12 cellular contexts compared by ENCODE assay signal in the genomic region with DNA sequence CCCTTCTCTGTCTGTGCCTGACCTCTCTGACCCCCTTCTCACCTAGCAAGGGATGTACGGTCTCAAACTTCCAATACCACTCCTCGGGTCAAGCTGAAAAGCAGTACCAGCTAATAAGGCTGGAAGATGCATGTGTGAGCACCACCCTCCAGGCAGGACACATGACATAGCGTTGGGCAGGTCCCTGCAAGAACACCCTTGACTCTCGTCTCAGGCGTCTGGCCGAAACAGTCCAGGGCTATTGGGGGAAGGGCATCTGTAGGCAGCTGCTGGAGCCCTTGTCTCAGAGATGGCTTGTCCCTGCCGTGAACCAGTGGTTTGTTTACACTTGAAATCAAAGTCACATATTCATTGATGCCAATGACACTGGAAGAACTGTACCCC. TPM values are rescaled to one million over a fixed set of nuclear protein-coding genes. Genes with fewer than 3 reads are reported as not detected.
DNase-seq lines count a peak whose midpoint lies in the region; ATAC-seq, FAIRE-seq and TF ChIP-seq lines count a peak whose summit lies in the region.
"Had no signal": no experiment of that assay in that cellular context is flagged by ENCODE, and none has a peak within 500 bp of the region (broad histone marks: within the 10 kb centered on the region; RNA-seq: fewer than 3 reads in every experiment).

No MANE protein-coding gene starts in this region.

- in situ Hi-C loops in HepG2 (cut with HindIII; ENCODE audit: extremely low pct_ligation_motif_present, low pct_unique_long_range_greater_than_20kb) = no loop called here

- H3K4me3 ChIP-seq in liver (ENCODE audit: low read depth in 1 of 3, low read length in 3 of 3) (no peak overlapping the region), HepG2 (replicated peaks in 1 of 3; ENCODE audit: insufficient read depth in 1 of 3, low read depth in 2 of 3, low read length in 3 of 3) (no peak overlapping the region), muscle layer of colon (ENCODE audit: low read depth in 1 of 2, low read length in 2 of 2) (no peak overlapping the region)
- H3K4me3 ChIP-seq: SJCRH30 had no signal

- H3K27ac Mint-ChIP-seq in central memory CD8-positive, alpha-beta T cell (ENCODE audit: low read depth) = peak overlapping the region; percentile 90
- H3K27ac Mint-ChIP-seq in mesothelial cell of epicardium = no peak overlapping the region

- no peaks in the 10 kb centered on the region for H3K79me2 ChIP-seq in HepG2 (ENCODE audit: insufficient read depth, low read length)

- H3K27ac ChIP-seq in liver (ENCODE audit: low read depth in 1 of 2, low read length in 2 of 2) (peak overlapping the region; percentile 6 to 37), HepG2 (ENCODE audit: extremely low read length, insufficient read depth, low read length) (no peak overlapping the region), muscle layer of colon (ENCODE audit: low read depth, low read length) (peak overlapping the region; percentile 12)
- H3K27ac ChIP-seq: SJCRH30 had no signal

- peaks cover 4 to 54% (median 48%) of the 10 kb centered on the region in 4 donors for H3K4me1 ChIP-seq in liver (ENCODE audit: control insufficient read depth in 4 of 4, insufficient read depth in 4 of 4, low read length in 3 of 4)
- peaks cover 5% of the 10 kb centered on the region for H3K4me1 ChIP-seq in HepG2 (ENCODE audit: insufficient read depth, low read length)
- H3K4me1 ChIP-seq in muscle layer of colon (ENCODE audit: insufficient read depth, low read length) = peaks cover 81% of the 10 kb centered on the region
- H3K4me1 ChIP-seq: SJCRH30 had no signal

- CTCF ChIA-PET in HepG2 (lab: Yijun Ruan, JAX; ENCODE audit: low intra/inter-chr PET ratio, low total read pairs) = no interaction called here

- H3K4me3 Mint-ChIP-seq in central memory CD8-positive, alpha-beta T cell = no peak overlapping the region
- H3K4me3 Mint-ChIP-seq in mesothelial cell of epicardium = no peak overlapping the region

- TF ChIP-seq EP300 in HepG2 (IDR thresholded peaks at IDR 0.05; ENCODE audit: low read depth in 2 of 2, low read length in 2 of 2) (no peak), HepG2 (CRISPR knock-in tag; IDR thresholded peaks at IDR 0.05; ENCODE audit: borderline replicate concordance) (no peak)

- no peak overlapping the region for H3K4me2 ChIP-seq in HepG2 (ENCODE audit: low read depth, low read length)

- H3K36me3 Mint-ChIP-seq in central memory CD8-positive, alpha-beta T cell (ENCODE audit: insufficient read depth) = peaks cover 54% of the 10 kb centered on the region
- H3K36me3 Mint-ChIP-seq in mesothelial cell of epicardium = no peaks in the 10 kb centered on the region

- no peak overlapping the region for H2AFZ ChIP-seq in HepG2 (ENCODE audit: low read length)

- no peak for TF ChIP-seq CTCF in liver (IDR thresholded peaks at IDR 0.05; ENCODE audit: low read depth, low read length, missing input control)
- TF ChIP-seq CTCF in HepG2 (CRISPR knock-in tag; IDR thresholded peaks at IDR 0.05) = no peak
- TF ChIP-seq CTCF in mesothelial cell of epicardium (IDR thresholded peaks at IDR 0.05; ENCODE audit: unreplicated experiment) = no peak

- ATAC-seq in HepG2 (no peak), HG03520 (IDR thresholded peaks at IDR 0.05; ENCODE audit: unreplicated experiment) (no peak), HG03135 (IDR thresholded peaks at IDR 0.05; ENCODE audit: unreplicated experiment) (no peak)
- no peak for ATAC-seq in central memory CD8-positive, alpha-beta T cell (replicated peaks; ENCODE audit: extremely low read depth, poor library complexity, severe bottlenecking)

- DNase-seq in HepG2 (ENCODE audit: low spot score) (no peak), NCI-H2107 treated with DMSO at 0.1 percent for 48 hours (lab: John Stamatoyannopoulos, UW; ENCODE audit: unreplicated experiment) (no peak), mesothelial cell of epicardium (ENCODE audit: low spot score in 2 of 2, unreplicated experiment in 2 of 2) (no peak)
- no peak for DNase-seq in central memory CD8-positive, alpha-beta T cell (ENCODE audit: low spot score in 2 of 2)
- DNase-seq: NCI-H1694 treated with DMSO at 0.1 percent for 48 hours; retina; stimulated activated CD8-positive, alpha-beta memory T cell treated with anti-CD3 and anti-CD28 coated beads, Interleukin-4, amount 100 ng/mL, for 48 hours had no signal

- H3K36me3 ChIP-seq in liver (ENCODE audit: control insufficient read depth in 4 of 4, insufficient read depth in 3 of 4, low read depth in 1 of 4, low read length in 3 of 4) (peaks cover 15 to 71% (median 62%) of the 10 kb centered on the region in 4 donors), HepG2 (replicated peaks in 1 of 2; ENCODE audit: control insufficient read depth in 1 of 2, insufficient read depth in 2 of 2, low read length in 2 of 2) (peaks cover 38 to 70% of the 10 kb centered on the region in 2 experiments; a peak in 4 of 5 replicates), muscle layer of colon (ENCODE audit: insufficient read depth, low read length) (peaks cover 93% of the 10 kb centered on the region)
- H3K36me3 ChIP-seq: SJCRH30 had no signal

- no peaks in the 10 kb centered on the region for H3K9me3 Mint-ChIP-seq in central memory CD8-positive, alpha-beta T cell
- H3K9me3 Mint-ChIP-seq in mesothelial cell of epicardium = no peaks in the 10 kb centered on the region

- no peak for TF ChIP-seq POLR2A in HepG2 (IDR thresholded peaks at IDR 0.05; ENCODE audit: insufficient read depth in 1 of 2, low read depth in 2 of 2, low read length in 2 of 2)

- no peaks in the 10 kb centered on the region for H3K27me3 Mint-ChIP-seq in central memory CD8-positive, alpha-beta T cell
- H3K27me3 Mint-ChIP-seq in mesothelial cell of epicardium (ENCODE audit: low read depth) = no peaks in the 10 kb centered on the region

- H4K20me1 ChIP-seq in HepG2 (ENCODE audit: insufficient read depth, low read length) = no peaks in the 10 kb centered on the region

- intact Hi-C loops in HepG2 (cut with micrococcal nuclease; ENCODE audit: unreplicated experiment) = no loop called here

- no peak for FAIRE-seq in HepG2 (lab: Jason Lieb, UNC)

- no peaks in the 10 kb centered on the region for H3K9me3 ChIP-seq in liver (ENCODE audit: control insufficient read depth in 4 of 4, low read length in 3 of 4)
- no peaks in the 10 kb centered on the region for H3K9me3 ChIP-seq in HepG2 (ENCODE audit: low read length)
- no peaks in the 10 kb centered on the region for H3K9me3 ChIP-seq in muscle layer of colon (ENCODE audit: low read length)
- H3K9me3 ChIP-seq: SJCRH30 had no signal

- H3K27me3 ChIP-seq in liver (ENCODE audit: control insufficient read depth in 4 of 4, insufficient read depth in 4 of 4, low read length in 3 of 4) = no peaks in the 10 kb centered on the region
- H3K27me3 ChIP-seq in HepG2 (ENCODE audit: control insufficient read depth in 1 of 2, insufficient read depth in 2 of 2, low read length in 2 of 2) = no peaks in the 10 kb centered on the region
- no peaks in the 10 kb centered on the region for H3K27me3 ChIP-seq in muscle layer of colon (ENCODE audit: control insufficient read depth in 1 of 2, insufficient read depth in 2 of 2, low read length in 2 of 2)
- H3K27me3 ChIP-seq: SJCRH30 had no signal

- no peak for TF ChIP-seq RAD21 in liver (IDR thresholded peaks at IDR 0.05)
- no peak for TF ChIP-seq RAD21 in HepG2 (CRISPR knock-in tag; IDR thresholded peaks at IDR 0.05)

- POLR2A ChIA-PET in HepG2 (lab: Yijun Ruan, JAX) = no interaction called here

- H3K9ac ChIP-seq in liver (ENCODE audit: low read depth in 1 of 2, low read length in 2 of 2) (no peak overlapping the region), HepG2 (ENCODE audit: insufficient read depth, low read depth, low read length) (no peak overlapping the region), muscle layer of colon (ENCODE audit: low read length) (no peak overlapping the region)

- peaks cover 52% of the 10 kb centered on the region for H3K4me1 Mint-ChIP-seq in central memory CD8-positive, alpha-beta T cell
- peaks cover 16% of the 10 kb centered on the region for H3K4me1 Mint-ChIP-seq in mesothelial cell of epicardium

- no TSS peak for BruUV-seq in HepG2 (replicated peaks; lab: Mats Ljungman, UMichigan)

- 61% methylated on average over 7 of the region's 7 CpGs for WGBS in liver
- 89% methylated on average over 6 of the region's 7 CpGs for WGBS in HepG2 (ENCODE audit: low lambda C conversion rate)

TF ChIP-seq in liver, 16 proteins besides CTCF, POLR2A, EP300 and RAD21 (continues in another document):
- TF ChIP-seq TAF1 (conservative IDR thresholded peaks at IDR 0.05) (no peak), SP1 (IDR thresholded peaks at IDR 0.05) (no peak)

TF ChIP-seq in HepG2, 621 proteins besides CTCF, POLR2A, EP300 and RAD21 (continues in another document):
- TF ChIP-seq PAF1 (CRISPR knock-in tag; IDR thresholded peaks at IDR 0.05) = no peak
- TF ChIP-seq HDAC2 (CRISPR knock-in tag; IDR thresholded peaks at IDR 0.05) = no peak
- no peak for TF ChIP-seq ZMYM2 (CRISPR knock-in tag; IDR thresholded peaks at IDR 0.05)
- TF ChIP-seq ESRRA (CRISPR knock-in tag; IDR thresholded peaks at IDR 0.05; ENCODE audit: low read depth) = no peak

RNA-seq across cellular contexts. Expression of gene CD46, which starts 56.5 kb away (rescaled TPM):
- 100 to 1,000 TPM; 118 to 123 TPM for total RNA-seq in liver
- polyA plus RNA-seq in liver = 100 to 1,000 TPM in 1 of 2 donors, 10 to 100 TPM in 1; 71.3 to 177 TPM
- 70.3 and 130 TPM in 2 replicates for total RNA-seq in HepG2 (2016; rRNA removed; fragmentation: Illumina TruSeq; extraction: Trizol)
- 19.0 and 20.0 TPM in 2 replicates for total RNA-seq in HepG2 (2016; cell fraction: cytosol; rRNA removed; fragmentation: Illumina TruSeq; extraction: Trizol; ENCODE audit: low read depth)
- total RNA-seq in HepG2 (2016; cell fraction: insoluble cytoplasmic fraction; rRNA removed; fragmentation: Illumina TruSeq; extraction: Trizol) = 69.6 and 139 TPM in 2 replicates
- 24.1 and 29.9 TPM in 2 replicates for total RNA-seq in HepG2 (2016; cell fraction: membrane; rRNA removed; fragmentation: Illumina TruSeq; extraction: Trizol)
- 261 and 271 TPM in 2 replicates for total RNA-seq in HepG2 (2016; cell fraction: nucleus; rRNA removed; fragmentation: Illumina TruSeq; extraction: Trizol)
- polyA plus RNA-seq in HepG2 (2011; rRNA removed) = 277 TPM in 2 replicates
- 65.6 and 131 TPM in 2 replicates for polyA plus RNA-seq in HepG2 (2011; cell fraction: cytosol; rRNA removed)
- polyA plus RNA-seq in HepG2 (2011; cell fraction: nucleus; rRNA removed) = 288 and 360 TPM in 2 replicates
- polyA plus RNA-seq in HepG2 (2012) = 206 and 208 TPM in 2 replicates
- 3.8 and 4.6 TPM in 2 replicates for polyA plus RNA-seq in HepG2 (2016; cell fraction: cytosol; fragmentation: Illumina TruSeq; extraction: Trizol; ENCODE audit: low read depth)
- 59.7 and 64.0 TPM in 2 replicates for polyA plus RNA-seq in HepG2 (2016; cell fraction: insoluble cytoplasmic fraction; fragmentation: Illumina TruSeq; extraction: Trizol; ENCODE audit: low read depth)
- polyA plus RNA-seq in HepG2 (2016; cell fraction: membrane; fragmentation: Illumina TruSeq; extraction: Trizol; ENCODE audit: low read depth) = 10.1 and 11.1 TPM in 2 replicates
- polyA plus RNA-seq in HepG2 (2016; cell fraction: nucleus; fragmentation: Illumina TruSeq; extraction: Trizol; ENCODE audit: insufficient read depth, low read depth) = 416 and 423 TPM in 2 replicates
- polyA minus RNA-seq in HepG2 (2011; rRNA and poly(A)+ RNA removed; ENCODE audit: low replicate concordance) = 96.1 and 146 TPM in 2 replicates
- 125 and 175 TPM in 2 replicates for polyA minus RNA-seq in HepG2 (2011; cell fraction: cytosol; rRNA and poly(A)+ RNA removed)
- 353 and 394 TPM in 2 replicates for polyA minus RNA-seq in HepG2 (2011; cell fraction: nucleus; rRNA and poly(A)+ RNA removed)
- 223 to 228 TPM (median 224 TPM) in 3 replicates for total RNA-seq in mesothelial cell of epicardium
